In genomic region chr15:59321000-59321689, GRCh38 we compare ENCODE assay signal across 21 cellular contexts.
"Had no signal": no experiment of that assay in that cellular context is flagged by ENCODE, and none has a peak within 500 bp of the region (broad histone marks: within the 10 kb centered on the region; RNA-seq: fewer than 3 reads in every experiment).

No MANE protein-coding gene starts in this region.

- H3K36me3 ChIP-seq: brain microvascular endothelial cell, left ventricle myocardium inferior, spleen had no signal

- H3K4me3 Mint-ChIP-seq: activated B cell treated with CpG ODN at 0.5 μM for 24 hours; activated CD8-positive, alpha-beta T cell treated with anti-CD3 and anti-CD28 coated beads for 36 hours; activated T-cell treated with anti-CD3 and anti-CD28 coated beads, Interleukin-2, amount 50 U/mL, for 24 hours; endodermal cell; neural crest cell had no signal

- H3K4me3 ChIP-seq: left ventricle myocardium inferior, spleen had no signal

- H3K27me3 Mint-ChIP-seq: activated B cell treated with CpG ODN at 0.5 μM for 24 hours; activated T-cell treated with anti-CD3 and anti-CD28 coated beads, Interleukin-2, amount 50 U/mL, for 24 hours had no signal

- H3K27ac ChIP-seq: brain microvascular endothelial cell, left ventricle myocardium inferior, spleen had no signal

- H3K27me3 ChIP-seq: brain microvascular endothelial cell, spleen had no signal

- DNase-seq: activated B cell treated with CpG ODN at 0.5 μM for 24 hours; activated CD4-positive, alpha-beta T cell treated with anti-CD3 and anti-CD28 coated beads for 4 hours; activated CD8-positive, alpha-beta T cell treated with anti-CD3 and anti-CD28 coated beads for 36 hours; activated effector memory CD4-positive, alpha-beta T cell treated with Interleukin-2 at 50 U/mL for 16 hours; activated naive CD4-positive, alpha-beta T cell treated with anti-CD3 and anti-CD28 coated beads, Interleukin-2, amount 50 U/mL, for 16 hours; activated T-cell treated with anti-CD3 and anti-CD28 coated beads, Interleukin-2, amount 50 U/mL, for 24 hours; aorta; brain microvascular endothelial cell; central memory CD4-positive, alpha-beta T cell; endodermal cell; erythroblast; head of caudate nucleus; left ventricle myocardium inferior; mammary epithelial cell; retina; spleen; stimulated activated CD4-positive, alpha-beta T cell treated with anti-CD3 and anti-CD28 coated beads, Interleukin-4, amount 100 ng/mL, for 4 hours; stimulated activated naive CD4-positive, alpha-beta T cell had no signal

- H3K27ac Mint-ChIP-seq: activated B cell treated with CpG ODN at 0.5 μM for 24 hours; activated CD8-positive, alpha-beta T cell treated with anti-CD3 and anti-CD28 coated beads for 36 hours; activated T-cell treated with anti-CD3 and anti-CD28 coated beads, Interleukin-2, amount 50 U/mL, for 24 hours; endodermal cell had no signal

- FAIRE-seq: colon, frontal cortex had no signal
